Comparison of ENCODE assay signal across 8 cellular contexts in the genomic region with DNA sequence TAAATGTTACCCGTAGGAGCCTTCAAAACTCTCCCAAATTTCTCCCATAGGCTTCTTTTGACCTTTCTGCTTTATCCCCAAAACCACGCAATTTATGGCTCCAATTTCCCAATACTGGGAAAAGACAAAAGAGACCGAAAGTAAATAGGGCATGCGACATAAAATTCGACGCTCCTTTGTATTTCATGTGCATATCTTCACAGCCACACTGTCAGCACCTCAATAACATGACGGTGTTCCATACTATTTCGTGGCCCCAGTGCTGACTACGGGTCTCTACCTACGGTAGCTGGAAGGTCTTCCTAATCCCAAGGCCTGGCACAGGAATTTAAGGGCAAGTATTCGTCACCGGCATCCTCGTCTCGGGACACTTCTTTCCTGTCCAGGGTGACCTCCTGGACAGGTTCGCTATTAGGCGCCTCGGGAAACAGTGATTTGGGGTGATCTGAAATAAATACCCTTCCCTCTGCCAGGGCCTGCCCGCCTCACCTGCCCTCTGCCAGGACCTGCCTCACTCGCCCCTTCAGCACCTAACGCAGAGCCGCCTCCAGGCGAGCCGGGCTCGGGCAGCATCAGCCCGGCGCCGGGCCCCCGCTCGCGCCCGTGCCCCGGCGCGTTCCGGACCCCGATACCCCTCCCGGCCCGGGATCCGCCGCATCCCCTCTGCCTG. TPM values are rescaled to one million over a fixed set of nuclear protein-coding genes. Genes with fewer than 3 reads are reported as not detected.
DNase-seq lines count a peak whose midpoint lies in the region; ATAC-seq and TF ChIP-seq lines count a peak whose summit lies in the region.

No MANE protein-coding gene starts in this region.

- DNase-seq in GM13977 (ENCODE audit: low spot score) (peak; percentile 81), HFFc6 (peak; percentile 17), NB4 (ENCODE audit: low read depth) (peak; percentile 73), WTC11 (ENCODE audit: low spot score) (peak; percentile 76), caudate nucleus (lab: John Stamatoyannopoulos, UW) (peak in 43 of 61 donors; percentile 12 to 74 (median 47)), kidney tubule cell (ENCODE audit: low spot score) (peak; percentile 61), NCI-H128 (lab: John Stamatoyannopoulos, UW; ENCODE audit: unreplicated experiment) (no peak)
- DNase-seq in stimulated activated CD4-positive, alpha-beta T cell treated with anti-CD3 and anti-CD28 coated beads, Interleukin-1b, Interleukin-23, amount 100 ng/mL, for 4 hours (ENCODE audit: low read depth in 2 of 2) = peak; percentile 53 to 57

- TF ChIP-seq CTCF in GM13977 (IDR thresholded peaks at IDR 0.05; ENCODE audit: extremely low read depth, insufficient read depth, missing control alignments) = no peak
- no peak for TF ChIP-seq CTCF in HFFc6 (IDR thresholded peaks at IDR 0.05)
- TF ChIP-seq CTCF in NB4 (IDR thresholded peaks at IDR 0.05; ENCODE audit: low read depth, low read length) = no peak
- TF ChIP-seq CTCF in WTC11 (IDR thresholded peaks at IDR 0.05) = no peak

- CTCF ChIA-PET in WTC11 (lab: Charles Lee) = interaction anchor here (0.6 to 2.3 kb wide), 3 partner anchors 28 to 65 kb away, joined by 3 to 16 read pairs (median 5); no protein-coding TSS in a partner anchor

- no peak for TF ChIP-seq POLR2A in NB4 (IDR thresholded peaks at IDR 0.05; ENCODE audit: extremely low read depth, insufficient read length)

- in situ Hi-C loops in GM13977 (cut with MboI; ENCODE audit: low pct_unique_long_range_greater_than_20kb, low sequenced_read_pairs, unreplicated experiment) = no loop called here

- peaks cover 2% of the 10 kb centered on the region for H3K27me3 Mint-ChIP-seq in HFFc6 (ENCODE audit: insufficient read depth)
- H3K27me3 Mint-ChIP-seq in WTC11 (ENCODE audit: low read depth) = peaks cover 32% of the 10 kb centered on the region

- POLR2A ChIA-PET in WTC11 (lab: Charles Lee) = interaction anchor here (0.6 to 1.6 kb wide), 3 partner anchors 8 to 206 kb away, joined by 3 to 5 read pairs (median 3); partner anchors contain the start of gene ASXL2

- H3K4me1 Mint-ChIP-seq in HFFc6 (ENCODE audit: low read depth) (peaks cover 12% of the 10 kb centered on the region), WTC11 (peaks cover 38% of the 10 kb centered on the region)

- peak overlapping the region; percentile 58 for H3K4me3 ChIP-seq in NB4 (ENCODE audit: low read depth, low read length)

- peak overlapping the region; percentile 83 for H3K27ac ChIP-seq in caudate nucleus (ENCODE audit: low read depth, low read length)

- peaks cover 5% of the 10 kb centered on the region; the same call in 1 of the 2 replicates for H3K36me3 Mint-ChIP-seq in HFFc6 (ENCODE audit: low read depth)
- H3K36me3 Mint-ChIP-seq in WTC11 = no peaks in the 10 kb centered on the region

- H3K9me3 Mint-ChIP-seq in HFFc6 (peaks cover 5% of the 10 kb centered on the region; the same call in 1 of the 2 replicates), WTC11 (no peaks in the 10 kb centered on the region)

- H3K4me3 Mint-ChIP-seq in HFFc6 (peak overlapping the region; percentile 89), WTC11 (peak overlapping the region; percentile 87)

- H3K27ac Mint-ChIP-seq in HFFc6 (no peak overlapping the region; the same call in 1 of the 2 replicates), WTC11 (peak overlapping the region; percentile 79; the same call in 1 of the 2 replicates)

- ATAC-seq in WTC11 = peak; percentile 80

TF ChIP-seq in WTC11, 78 proteins besides CTCF, POLR2A, EP300 and RAD21 (continues in another document):
- TF ChIP-seq, protein P1, sequence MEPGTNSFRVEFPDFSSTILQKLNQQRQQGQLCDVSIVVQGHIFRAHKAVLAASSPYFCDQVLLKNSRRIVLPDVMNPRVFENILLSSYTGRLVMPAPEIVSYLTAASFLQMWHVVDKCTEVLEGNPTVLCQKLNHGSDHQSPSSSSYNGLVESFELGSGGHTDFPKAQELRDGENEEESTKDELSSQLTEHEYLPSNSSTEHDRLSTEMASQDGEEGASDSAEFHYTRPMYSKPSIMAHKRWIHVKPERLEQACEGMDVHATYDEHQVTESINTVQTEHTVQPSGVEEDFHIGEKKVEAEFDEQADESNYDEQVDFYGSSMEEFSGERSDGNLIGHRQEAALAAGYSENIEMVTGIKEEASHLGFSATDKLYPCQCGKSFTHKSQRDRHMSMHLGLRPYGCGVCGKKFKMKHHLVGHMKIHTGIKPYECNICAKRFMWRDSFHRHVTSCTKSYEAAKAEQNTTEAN (CRISPR knock-in tag; IDR thresholded peaks at IDR 0.05) = no peak
- TF ChIP-seq STAT6 (CRISPR knock-in tag; conservative IDR thresholded peaks at IDR 0.05; ENCODE audit: low read depth) (no peak), ESRRA (CRISPR knock-in tag; IDR thresholded peaks at IDR 0.05; ENCODE audit: borderline replicate concordance) (no peak), FOXP1 (CRISPR knock-in tag; IDR thresholded peaks at IDR 0.05; ENCODE audit: borderline replicate concordance) (peak; percentile 58; the same call in 1 of the 2 replicates), JAZF1 (CRISPR knock-in tag; IDR thresholded peaks at IDR 0.05) (no peak), FOXK1 (CRISPR knock-in tag; IDR thresholded peaks at IDR 0.05) (peak; percentile 45; the same call in 1 of the 2 replicates), JUN (CRISPR knock-in tag; IDR thresholded peaks at IDR 0.05) (no peak), GABPB1 (CRISPR knock-in tag; IDR thresholded peaks at IDR 0.05) (0 out of 2 replicates have a peak, but pooled peaks have one; percentile 29), KAT7 (CRISPR knock-in tag; IDR thresholded peaks at IDR 0.05; ENCODE audit: borderline replicate concordance) (no peak)
- TF ChIP-seq, protein P2, sequence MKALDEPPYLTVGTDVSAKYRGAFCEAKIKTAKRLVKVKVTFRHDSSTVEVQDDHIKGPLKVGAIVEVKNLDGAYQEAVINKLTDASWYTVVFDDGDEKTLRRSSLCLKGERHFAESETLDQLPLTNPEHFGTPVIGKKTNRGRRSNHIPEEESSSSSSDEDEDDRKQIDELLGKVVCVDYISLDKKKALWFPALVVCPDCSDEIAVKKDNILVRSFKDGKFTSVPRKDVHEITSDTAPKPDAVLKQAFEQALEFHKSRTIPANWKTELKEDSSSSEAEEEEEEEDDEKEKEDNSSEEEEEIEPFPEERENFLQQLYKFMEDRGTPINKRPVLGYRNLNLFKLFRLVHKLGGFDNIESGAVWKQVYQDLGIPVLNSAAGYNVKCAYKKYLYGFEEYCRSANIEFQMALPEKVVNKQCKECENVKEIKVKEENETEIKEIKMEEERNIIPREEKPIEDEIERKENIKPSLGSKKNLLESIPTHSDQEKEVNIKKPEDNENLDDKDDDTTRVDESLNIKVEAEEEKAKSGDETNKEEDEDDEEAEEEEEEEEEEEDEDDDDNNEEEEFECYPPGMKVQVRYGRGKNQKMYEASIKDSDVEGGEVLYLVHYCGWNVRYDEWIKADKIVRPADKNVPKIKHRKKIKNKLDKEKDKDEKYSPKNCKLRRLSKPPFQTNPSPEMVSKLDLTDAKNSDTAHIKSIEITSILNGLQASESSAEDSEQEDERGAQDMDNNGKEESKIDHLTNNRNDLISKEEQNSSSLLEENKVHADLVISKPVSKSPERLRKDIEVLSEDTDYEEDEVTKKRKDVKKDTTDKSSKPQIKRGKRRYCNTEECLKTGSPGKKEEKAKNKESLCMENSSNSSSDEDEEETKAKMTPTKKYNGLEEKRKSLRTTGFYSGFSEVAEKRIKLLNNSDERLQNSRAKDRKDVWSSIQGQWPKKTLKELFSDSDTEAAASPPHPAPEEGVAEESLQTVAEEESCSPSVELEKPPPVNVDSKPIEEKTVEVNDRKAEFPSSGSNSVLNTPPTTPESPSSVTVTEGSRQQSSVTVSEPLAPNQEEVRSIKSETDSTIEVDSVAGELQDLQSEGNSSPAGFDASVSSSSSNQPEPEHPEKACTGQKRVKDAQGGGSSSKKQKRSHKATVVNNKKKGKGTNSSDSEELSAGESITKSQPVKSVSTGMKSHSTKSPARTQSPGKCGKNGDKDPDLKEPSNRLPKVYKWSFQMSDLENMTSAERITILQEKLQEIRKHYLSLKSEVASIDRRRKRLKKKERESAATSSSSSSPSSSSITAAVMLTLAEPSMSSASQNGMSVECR (CRISPR knock-in tag; IDR thresholded peaks at IDR 0.05; ENCODE audit: borderline replicate concordance) = no peak
- TF ChIP-seq, protein P3, sequence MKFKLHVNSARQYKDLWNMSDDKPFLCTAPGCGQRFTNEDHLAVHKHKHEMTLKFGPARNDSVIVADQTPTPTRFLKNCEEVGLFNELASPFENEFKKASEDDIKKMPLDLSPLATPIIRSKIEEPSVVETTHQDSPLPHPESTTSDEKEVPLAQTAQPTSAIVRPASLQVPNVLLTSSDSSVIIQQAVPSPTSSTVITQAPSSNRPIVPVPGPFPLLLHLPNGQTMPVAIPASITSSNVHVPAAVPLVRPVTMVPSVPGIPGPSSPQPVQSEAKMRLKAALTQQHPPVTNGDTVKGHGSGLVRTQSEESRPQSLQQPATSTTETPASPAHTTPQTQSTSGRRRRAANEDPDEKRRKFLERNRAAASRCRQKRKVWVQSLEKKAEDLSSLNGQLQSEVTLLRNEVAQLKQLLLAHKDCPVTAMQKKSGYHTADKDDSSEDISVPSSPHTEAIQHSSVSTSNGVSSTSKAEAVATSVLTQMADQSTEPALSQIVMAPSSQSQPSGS (CRISPR knock-in tag; IDR thresholded peaks at IDR 0.05; ENCODE audit: borderline replicate concordance, low read depth) = no peak

RNA-seq across cellular contexts. Expression of gene DTNB, which starts 0.7 kb away (rescaled TPM):
- total RNA-seq in HFFc6 (2021; fragmentation: NEBNext Ultra II Directional; extraction: Animal tissue kit (Norgen Biotek cat#: 25700)) = 1 to 10 TPM; 4.2 to 6.2 (median 4.7) TPM
- 39.9 to 46.3 TPM (median 44.5 TPM) in 3 replicates for total RNA-seq in WTC11 (2021)
